Comparison of ENCODE assay signal across 8 cellular contexts in the genomic region with DNA sequence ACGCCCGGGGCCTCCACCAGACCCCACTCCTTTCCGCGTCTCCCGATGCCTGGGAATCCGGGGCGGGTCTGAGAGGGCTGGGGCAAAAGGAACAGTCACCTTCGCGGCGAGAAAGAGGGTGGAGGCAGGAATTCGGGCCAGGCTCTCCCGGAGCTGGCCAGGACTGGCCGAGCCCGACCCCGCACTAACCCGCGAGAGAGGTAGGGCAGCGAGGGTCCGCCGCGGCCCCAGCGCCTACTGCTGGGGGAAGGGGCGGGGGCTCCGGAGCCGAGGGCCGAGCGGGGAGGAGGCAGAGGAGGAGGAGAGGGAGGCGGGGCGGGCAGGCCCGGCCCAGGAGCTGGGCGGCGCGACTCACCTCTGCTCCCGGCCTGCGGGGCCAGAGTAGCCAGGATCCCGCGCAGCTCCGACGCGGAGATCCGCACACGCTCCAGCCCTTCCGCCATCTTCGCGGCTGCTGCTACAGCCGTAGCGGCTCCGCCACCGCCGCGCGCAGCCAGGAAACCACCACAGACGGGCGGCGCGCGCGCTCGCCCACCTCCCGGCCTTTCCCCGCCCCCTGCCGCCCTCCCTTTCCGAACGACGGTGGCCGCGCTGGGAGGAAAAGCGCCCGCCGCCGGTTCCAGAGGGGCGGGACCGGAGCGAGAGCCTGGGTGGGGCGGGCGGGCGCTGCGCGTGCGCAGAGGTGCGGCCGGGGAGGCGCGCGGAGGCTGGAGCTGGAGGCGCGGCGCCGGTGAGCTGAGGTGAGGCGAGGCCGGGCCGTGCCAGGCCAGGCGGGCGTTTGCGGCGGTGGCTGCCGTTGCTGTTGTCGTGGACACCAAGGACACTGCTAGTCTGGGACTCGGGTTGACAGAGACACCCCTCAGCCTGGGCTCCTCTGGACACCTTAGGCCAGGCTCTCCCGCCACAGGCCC. TPM values are rescaled to one million over a fixed set of nuclear protein-coding genes. Genes with fewer than 3 reads are reported as not detected.
DNase-seq lines count a peak whose midpoint lies in the region; ATAC-seq and TF ChIP-seq lines count a peak whose summit lies in the region.

A gene (minus strand): TSS at position 508 of the 911 bp plus-strand sequence. CDS start 65 bp downstream, at position 443.
A gene with protein sequence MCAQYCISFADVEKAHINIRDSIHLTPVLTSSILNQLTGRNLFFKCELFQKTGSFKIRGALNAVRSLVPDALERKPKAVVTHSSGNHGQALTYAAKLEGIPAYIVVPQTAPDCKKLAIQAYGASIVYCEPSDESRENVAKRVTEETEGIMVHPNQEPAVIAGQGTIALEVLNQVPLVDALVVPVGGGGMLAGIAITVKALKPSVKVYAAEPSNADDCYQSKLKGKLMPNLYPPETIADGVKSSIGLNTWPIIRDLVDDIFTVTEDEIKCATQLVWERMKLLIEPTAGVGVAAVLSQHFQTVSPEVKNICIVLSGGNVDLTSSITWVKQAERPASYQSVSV (plus strand): TSS at position 673 of the 911 bp plus-strand sequence. CDS start 11,611 bp downstream, outside the sequence.

- DNase-seq in A172 (ENCODE audit: low spot score) (peak; percentile 78), NCI-H2171 (lab: John Stamatoyannopoulos, UW) (peak; percentile 88), WERI-Rb-1 (peak; percentile 92), breast epithelium (ENCODE audit: low spot score in 2 of 2) (peak; percentile 86 to 88)

- intact Hi-C loops in breast epithelium (cut with DNase I; ENCODE audit: low total_unique reads): no loop called here

- H3K4me1 ChIP-seq in breast epithelium: no peaks in the 10 kb centered on the region

- H3K27me3 ChIP-seq in WERI-Rb-1 (ENCODE audit: insufficient read depth, low read depth, severe bottlenecking) (no peaks in the 10 kb centered on the region), breast epithelium (no peaks in the 10 kb centered on the region)

- peak within 1 kb of the TSS; percentile 88 for H3K4me3 ChIP-seq in WERI-Rb-1 (ENCODE audit: low read depth, low read length)
- peak within 1 kb of the TSS; percentile 76 to 91 (median 90) for H3K4me3 ChIP-seq in breast epithelium
- peak within 1 kb of the TSS; percentile 96 for H3K4me3 ChIP-seq in iPS-18c (ENCODE audit: insufficient read depth, low read depth, low read length)
- peak within 1 kb of the TSS; percentile 55 to 96 (median 77) for H3K4me3 ChIP-seq in skin epidermis

- H3K36me3 ChIP-seq in WERI-Rb-1: peaks cover 25% of the 10 kb centered on the region
- no peaks in the 10 kb centered on the region for H3K36me3 ChIP-seq in breast epithelium

- TF ChIP-seq CTCF in WERI-Rb-1 (IDR thresholded peaks at IDR 0.05; ENCODE audit: low read depth, low read length): no peak
- no peak for TF ChIP-seq CTCF in breast epithelium (IDR thresholded peaks at IDR 0.05)

- TF ChIP-seq POLR2A in breast epithelium (IDR thresholded peaks at IDR 0.05): no peak

- H3K9me3 ChIP-seq in WERI-Rb-1 (ENCODE audit: severe bottlenecking) (no peaks in the 10 kb centered on the region), breast epithelium (no peaks in the 10 kb centered on the region), iPS-18c (ENCODE audit: control insufficient read depth, insufficient read depth, low read length) (no peaks in the 10 kb centered on the region)

- ATAC-seq in GM18519 (IDR thresholded peaks at IDR 0.05; ENCODE audit: low FRiP score, unreplicated experiment): peak; percentile 69
- peak; percentile 86 for ATAC-seq in HG03045 (IDR thresholded peaks at IDR 0.05; ENCODE audit: unreplicated experiment)

- H3K27ac ChIP-seq in WERI-Rb-1: peak within 1 kb of the TSS; percentile 95
- peak within 1 kb of the TSS; percentile 87 to 96 for H3K27ac ChIP-seq in breast epithelium
- H3K27ac ChIP-seq in skin epidermis: peak within 1 kb of the TSS; percentile 56 to 97 (median 91)

RNA-seq across cellular contexts. Expression of the first gene that starts in this region (rescaled TPM):
- total RNA-seq in A172 (2014; rRNA removed; shearing (Covaris generic)): 15.1 and 21.4 TPM in 2 replicates
- 10 to 100 TPM; 24.9 to 29.3 (median 29.0) TPM for total RNA-seq in breast epithelium

RNA-seq across cellular contexts. Expression of the second gene that starts in this region (rescaled TPM):
- total RNA-seq in A172 (2014; rRNA removed; shearing (Covaris generic)): 13.6 and 41.2 TPM in 2 replicates
- 10 to 100 TPM in 2 of 3 donors, 1 to 10 TPM in 1; 9.7 to 13.3 (median 10.2) TPM for total RNA-seq in breast epithelium

Comparison
In these comparisons a context has a peak if more than half of its experiments do, and no peak if none do; other contexts are left out.
1. Peak in every context shown above with its lines: DNase-seq, ATAC-seq, H3K4me3 ChIP-seq and H3K27ac ChIP-seq.